18 cellular contexts compared by ENCODE assay signal in genomic region chr5:31116466-31117031, GRCh38.
"Had no signal": no experiment of that assay in that cellular context is flagged by ENCODE, and none has a peak within 500 bp of the region (broad histone marks: within the 10 kb centered on the region; RNA-seq: fewer than 3 reads in every experiment).

No MANE protein-coding gene starts in this region.

- FAIRE-seq: islet of Langerhans, urothelium cell line had no signal

- H3K27me3 ChIP-seq: dorsolateral prefrontal cortex, gastrocnemius medialis, heart right ventricle, neutrophil, sigmoid colon, stomach had no signal

- H3K9me3 ChIP-seq: gastrocnemius medialis, heart right ventricle, neutrophil, sigmoid colon, stomach had no signal

- ATAC-seq: gastrocnemius medialis; heart right ventricle; naive thymus-derived CD4-positive, alpha-beta T cell had no signal

- H3K36me3 ChIP-seq: gastrocnemius medialis, heart right ventricle, neutrophil, sigmoid colon, stomach had no signal

- H3K27ac ChIP-seq: dorsolateral prefrontal cortex, gastrocnemius medialis, heart right ventricle, neutrophil, sigmoid colon, skin epidermis, stomach had no signal

- H3K4me1 ChIP-seq: gastrocnemius medialis, heart right ventricle, stomach had no signal

- H3K4me3 ChIP-seq: dorsolateral prefrontal cortex, gastrocnemius medialis, heart right ventricle, sigmoid colon, skin epidermis, stomach had no signal

- DNase-seq: cortex of kidney; dorsolateral prefrontal cortex; effector CD8-positive, alpha-beta T cell; gastrocnemius medialis; heart right ventricle; hypothalamus; kidney glomerular epithelial cell; naive thymus-derived CD4-positive, alpha-beta T cell; nephron progenitor cell; posterior cingulate gyrus; sigmoid colon; stimulated activated CD4-positive, alpha-beta T cell treated with anti-CD3 and anti-CD28 coated beads, Interleukin-12 subunit alpha, Interleukin-12 subunit beta, amount 100 ng/mL, for 4 hours; stimulated activated naive CD4-positive, alpha-beta T cell; stomach had no signal
